In genomic region chr3:130276203-130276803, GRCh38 we compare ENCODE assay signal across 8 cellular contexts.
DNase-seq lines count a peak whose midpoint lies in the region; ATAC-seq and TF ChIP-seq lines count a peak whose summit lies in the region.

No MANE protein-coding gene starts in this region.

- TF ChIP-seq POLR2A in right lobe of liver (IDR thresholded peaks at IDR 0.05), result no peak

- no peak overlapping the region for H3K4me3 ChIP-seq in right lobe of liver

- ATAC-seq in Right ventricle myocardium inferior (peak; percentile 28), Right ventricle myocardium superior (ENCODE audit: poor library complexity) (no peak), right lobe of liver (peak; percentile 69 to 87 (median 79)), GM19455 (IDR thresholded peaks at IDR 0.05; ENCODE audit: unreplicated experiment) (no peak), GM21528 (IDR thresholded peaks at IDR 0.05; ENCODE audit: low FRiP score, unreplicated experiment) (no peak)

- no peaks in the 10 kb centered on the region for H3K9me3 ChIP-seq in right lobe of liver

- H3K36me3 ChIP-seq in right lobe of liver, result no peaks in the 10 kb centered on the region

- no peaks in the 10 kb centered on the region for H3K27me3 ChIP-seq in right lobe of liver

- no peak overlapping the region for H3K27ac ChIP-seq in right lobe of liver

- 17% methylated on average over 8 of the region's 8 CpGs for WGBS in right lobe of liver (ENCODE audit: insufficient coverage, low coverage, low lambda C conversion rate, missing lambda C conversion rate)

- peak; percentile 42 to 73 (median 68) for TF ChIP-seq CTCF in right lobe of liver (IDR thresholded peaks at IDR 0.05)

- no peaks in the 10 kb centered on the region for H3K4me1 ChIP-seq in right lobe of liver

- DNase-seq in Right ventricle myocardium inferior (ENCODE audit: missing footprints), result no peak
- no peak for DNase-seq in Right ventricle myocardium superior
- peak; percentile 58 for DNase-seq in HT1080 (ENCODE audit: low read depth)
- peak; percentile 32 to 73 for DNase-seq in NOMO-1 (lab: John Stamatoyannopoulos, UW; ENCODE audit: unreplicated experiment in 2 of 2)
- DNase-seq in cerebellum (ENCODE audit: low spot score), result peak; percentile 11
- DNase-seq in right lobe of liver, result no peak

- intact Hi-C loops in Right ventricle myocardium inferior (cut with DNase I) (no loop called here), Right ventricle myocardium superior (cut with DNase I) (no loop called here), right lobe of liver (cut with DNase I) (no loop called here)

Comparison
In these comparisons a context has a peak if more than half of its experiments do, and no peak if none do; other contexts are left out.
1. ATAC-seq: peak in Right ventricle myocardium inferior (single experiment) and right lobe of liver (4 of 4); none in Right ventricle myocardium superior (single experiment), GM19455 (single experiment) and GM21528 (single experiment).
2. DNase-seq: peak in HT1080 (single experiment), NOMO-1 (2 of 2) and cerebellum (single experiment); none in Right ventricle myocardium inferior (single experiment), Right ventricle myocardium superior (single experiment) and right lobe of liver (0 of 3).